In the genomic region with DNA sequence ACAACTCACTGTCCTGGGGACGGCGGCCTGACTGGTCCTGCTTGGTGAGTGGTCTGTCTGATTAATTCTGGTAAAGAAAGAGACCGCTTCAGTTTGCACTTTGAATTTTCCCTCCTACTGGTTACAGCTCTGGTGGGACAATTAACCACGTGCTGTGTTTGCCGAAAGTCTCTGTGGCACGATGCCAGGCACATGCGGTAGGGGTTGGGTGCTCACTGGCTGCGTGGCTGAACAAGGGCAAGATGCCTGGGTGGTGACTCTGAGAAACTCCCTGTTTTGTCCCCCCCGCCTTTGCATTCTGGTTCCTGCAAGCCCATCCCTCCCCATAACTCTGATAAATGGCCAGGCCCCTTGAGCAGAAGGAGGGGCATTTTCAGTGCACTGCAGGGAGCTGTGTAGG, we compare ENCODE assay signal across 16 cellular contexts.
DNase-seq lines count a peak whose midpoint lies in the region; ATAC-seq and TF ChIP-seq lines count a peak whose summit lies in the region.
"Had no signal": no experiment of that assay in that cellular context is flagged by ENCODE, and none has a peak within 500 bp of the region (broad histone marks: within the 10 kb centered on the region; RNA-seq: fewer than 3 reads in every experiment).

No MANE protein-coding gene starts in this region.

- peaks cover 27% of the 10 kb centered on the region for H3K4me1 Mint-ChIP-seq in brain

- no peak for ATAC-seq in HG02973 (IDR thresholded peaks at IDR 0.05; ENCODE audit: unreplicated experiment)
- ATAC-seq: PC-3 had no signal

- no peaks in the 10 kb centered on the region for H3K36me3 Mint-ChIP-seq in brain
- H3K36me3 Mint-ChIP-seq: IgD-negative memory B cell had no signal

- peaks cover 0 to 4% (median 0%) of the 10 kb centered on the region in 5 experiments for H3K9me3 Mint-ChIP-seq in brain

- H3K27me3 Mint-ChIP-seq in brain = peaks cover 3% of the 10 kb centered on the region

- DNase-seq in NCI-H345 (lab: John Stamatoyannopoulos, UW) = peak; percentile 15
- DNase-seq in NCI-H345 treated with DMSO at 0.1 percent for 48 hours (lab: John Stamatoyannopoulos, UW; ENCODE audit: unreplicated experiment) = no peak
- DNase-seq in NCI-H69 (lab: John Stamatoyannopoulos, UW) = peak; percentile 59
- no peak for DNase-seq in GM03348 (ENCODE audit: low spot score)
- no peak for DNase-seq in NCI-H82 treated with DMSO at 0.1 percent for 48 hours (lab: John Stamatoyannopoulos, UW; ENCODE audit: unreplicated experiment)
- DNase-seq: DMS79 treated with DMSO at 0.1 percent for 48 hours, NCI-H1105, NCI-H187, NCI-H510A treated with DMSO at 0.1 percent for 48 hours, NCI-H774, PC-3, T-helper 1 cell had no signal

- no peak for TF ChIP-seq CTCF in brain (conservative IDR thresholded peaks at IDR 0.05)

- peak overlapping the region; percentile 27 to 87 (median 57) for H3K27ac Mint-ChIP-seq in brain
- H3K27ac Mint-ChIP-seq: B cell, IgD-negative memory B cell had no signal

- peak overlapping the region in 1 of 5 experiments; percentile 10 for H3K4me3 Mint-ChIP-seq in brain
- H3K4me3 Mint-ChIP-seq: B cell, IgD-negative memory B cell had no signal

Comparison
In these comparisons a context has a peak if more than half of its experiments do, and no peak if none do; other contexts are left out.
1. DNase-seq: peak in NCI-H345 (single experiment) and NCI-H69 (single experiment); none in NCI-H345 treated with DMSO at 0.1 percent for 48 hours (single experiment), GM03348 (single experiment) and NCI-H82 treated with DMSO at 0.1 percent for 48 hours (single experiment).